In the genomic region with DNA sequence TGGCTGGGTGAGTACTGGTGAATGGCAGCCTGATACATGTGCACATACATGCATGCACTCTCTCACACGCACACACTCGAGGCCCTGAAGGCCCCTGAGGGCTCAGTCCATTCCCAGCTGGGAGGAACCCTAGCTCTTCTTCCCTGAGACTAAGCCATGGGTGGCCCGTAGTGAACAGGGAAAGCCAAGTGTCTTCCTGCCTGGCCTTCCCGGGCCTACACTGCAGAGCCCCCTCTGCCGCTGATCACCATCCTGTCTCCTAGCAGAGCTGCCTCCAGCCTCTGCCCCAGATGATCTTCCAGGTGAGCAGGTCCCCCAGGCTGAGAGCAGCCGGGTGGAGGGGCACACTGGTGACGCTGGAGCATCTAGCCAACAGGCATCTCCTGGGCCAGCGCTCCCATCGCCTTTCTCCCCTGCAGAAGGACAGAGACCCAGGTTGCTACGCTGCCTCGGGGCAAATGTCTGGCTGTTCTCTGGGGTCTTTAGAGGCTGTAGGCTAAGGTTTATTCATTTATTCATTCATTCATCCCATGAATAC, we compare ENCODE assay signal across 17 cellular contexts. TPM values are rescaled to one million over a fixed set of nuclear protein-coding genes. Genes with fewer than 3 reads are reported as not detected.
DNase-seq lines count a peak whose midpoint lies in the region; ATAC-seq, FAIRE-seq and TF ChIP-seq lines count a peak whose summit lies in the region.
"Had no signal": no experiment of that assay in that cellular context is flagged by ENCODE, and none has a peak within 500 bp of the region (broad histone marks: within the 10 kb centered on the region; RNA-seq: fewer than 3 reads in every experiment).

No MANE protein-coding gene starts in this region.

- no peak overlapping the region for H3K27ac ChIP-seq in adrenal gland
- H3K27ac ChIP-seq: uterus had no signal

- no peaks in the 10 kb centered on the region for H3K27me3 ChIP-seq in adrenal gland
- H3K27me3 ChIP-seq: uterus had no signal

- TF ChIP-seq CTCF in adrenal gland (IDR thresholded peaks at IDR 0.05) (no peak), GM10266 (IDR thresholded peaks at IDR 0.05; ENCODE audit: control insufficient read depth, insufficient read depth, low read depth, missing control alignments) (no peak)

- no peaks in the 10 kb centered on the region for H3K9me3 ChIP-seq in adrenal gland (replicated peaks in 1 of 3)
- H3K9me3 ChIP-seq: HAP-1, uterus had no signal

- H3K36me3 Mint-ChIP-seq in naive B cell = peaks cover 0 to 8% of the 10 kb centered on the region in 2 donors

- H3K27ac Mint-ChIP-seq in naive B cell = peak overlapping the region; percentile 15 to 93 (median 79)

- TF ChIP-seq POLR2A in GM12892 (IDR thresholded peaks at IDR 0.05; ENCODE audit: low read depth, low read length) (no peak; the same call in 1 of the 2 replicates), adrenal gland (IDR thresholded peaks at IDR 0.05) (no peak)

- intact Hi-C loops in adrenal gland (cut with DNase I) = loop anchor here in 1 of 2 donors (2.0 to 10.0 kb wide), 3 partner anchors 105 to 288 kb away; a partner anchor contains a TSS

- WGBS in adrenal gland, 4 donors = 91 to 98% (median 92%) methylated on average over 5 to 11 of the region's 11 CpGs

- DNase-seq in Ammon's horn (ENCODE audit: low spot score) = peak; percentile 1
- peak; percentile 4 for DNase-seq in GM12892 (ENCODE audit: insufficient read length)
- DNase-seq in adrenal gland = peak in 5 of 7 donors; percentile 3 to 25 (median 13)
- DNase-seq in naive B cell = no peak
- DNase-seq in GM10266 (ENCODE audit: extremely low spot score) = no peak
- DNase-seq: CD4-positive, CD25-positive, alpha-beta regulatory T cell; cortex of kidney; foreskin fibroblast; KG1; NCI-H2081 treated with DMSO at 0.1 percent for 48 hours; OCI-M1 had no signal

- ATAC-seq in naive B cell (ENCODE audit: low read depth in 2 of 2) = no peak
- no peak for ATAC-seq in HG02884 (IDR thresholded peaks at IDR 0.05; ENCODE audit: unreplicated experiment)
- ATAC-seq in HG02981 (IDR thresholded peaks at IDR 0.05; ENCODE audit: unreplicated experiment) = no peak
- ATAC-seq in GM18870 (IDR thresholded peaks at IDR 0.05; ENCODE audit: unreplicated experiment) = no peak

- H3K9me3 Mint-ChIP-seq in naive B cell = peaks cover 0 to 5% (median 0%) of the 10 kb centered on the region in 7 donors

- H3K4me3 Mint-ChIP-seq in naive B cell = peak overlapping the region in 1 of 8 donors; percentile 16
- H3K4me3 Mint-ChIP-seq: CD4-positive, CD25-positive, alpha-beta regulatory T cell had no signal

- no peaks in the 10 kb centered on the region for H3K36me3 ChIP-seq in adrenal gland (replicated peaks in 1 of 2)
- H3K36me3 ChIP-seq: HAP-1, uterus had no signal

- peaks cover 0 to 3% of the 10 kb centered on the region in 2 donors for H3K4me1 ChIP-seq in adrenal gland (replicated peaks in 1 of 2)
- H3K4me1 ChIP-seq: HAP-1, uterus had no signal

- H3K27me3 Mint-ChIP-seq in naive B cell = no peaks in the 10 kb centered on the region

- peaks cover 28 to 55% (median 33%) of the 10 kb centered on the region in 3 donors for H3K4me1 Mint-ChIP-seq in naive B cell

- no peak overlapping the region for H3K4me3 ChIP-seq in adrenal gland
- H3K4me3 ChIP-seq: HAP-1, uterus had no signal

- no peak for FAIRE-seq in GM12892 (lab: Jason Lieb, UNC)
- FAIRE-seq: GM19239 had no signal

RNA-seq across cellular contexts. Expression of a gene that starts 57.3 kb away (rescaled TPM):
- polyA plus RNA-seq in GM12892 (2012; ENCODE audit: missing spikeins) = 109 TPM
- 10 to 100 TPM in 7 of 8 donors, 1 to 10 TPM in 1; 6.2 to 38.2 (median 21.2) TPM for total RNA-seq in adrenal gland
- polyA plus RNA-seq in adrenal gland (10 to 100 TPM in 2 of 3 donors, 1 to 10 TPM in 1; 5.4 to 53.4 (median 13.1) TPM), naive B cell (ENCODE audit: low read depth in 6 of 6) (100 to 1,000 TPM; 146 to 292 (median 225) TPM)

Comparison
In these comparisons a context has a peak if more than half of its experiments do, and no peak if none do; other contexts are left out.
1. DNase-seq: peak in Ammon's horn (single experiment), GM12892 (single experiment) and adrenal gland (5 of 7); none in naive B cell (single experiment) and GM10266 (single experiment).